Comparison of ENCODE assay signal across 28 cellular contexts in the genomic region with DNA sequence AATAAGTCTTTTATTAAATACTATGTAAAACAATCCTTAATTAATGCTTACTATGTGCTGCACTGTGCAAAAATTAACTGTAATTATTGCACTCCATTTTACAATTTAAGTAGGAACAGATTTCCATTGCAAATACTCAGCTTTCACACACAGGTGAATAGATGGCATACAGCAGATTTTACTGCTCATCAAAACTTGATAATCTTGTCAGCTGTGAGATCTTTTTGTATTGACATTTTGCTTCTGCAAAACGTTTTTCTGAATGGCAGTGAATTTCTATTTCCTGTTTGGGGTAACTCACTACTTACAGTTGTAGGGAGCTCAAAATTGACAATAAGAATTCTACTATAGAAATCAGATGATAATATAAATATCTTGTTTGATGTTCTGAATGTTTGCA.
A peak's percentile ranks its signal among the peaks of the same experiment; 100 is the strongest.
DNase-seq lines count a peak whose midpoint lies in the region; ATAC-seq and TF ChIP-seq lines count a peak whose summit lies in the region.
"Had no signal": no experiment of that assay in that cellular context is flagged by ENCODE, and none has a peak within 500 bp of the region (broad histone marks: within the 10 kb centered on the region; RNA-seq: fewer than 3 reads in every experiment).

No MANE protein-coding gene starts in this region.

- no peak for TF ChIP-seq CTCF in colonic mucosa (IDR thresholded peaks at IDR 0.05)
- no peak for TF ChIP-seq CTCF in neural cell (IDR thresholded peaks at IDR 0.05; ENCODE audit: poor library complexity, severe bottlenecking)

- no peaks in the 10 kb centered on the region for H3K79me2 ChIP-seq in neural cell (replicated peaks; ENCODE audit: insufficient read depth, low read length)

- no peaks in the 10 kb centered on the region for H3K27me3 ChIP-seq in colonic mucosa
- H3K27me3 ChIP-seq in neural cell (ENCODE audit: insufficient read depth, low read depth, low read length), result no peaks in the 10 kb centered on the region
- H3K27me3 ChIP-seq: BE2C; BLaER1; BLaER1 treated with 17β-estradiol and CSF1 and Interleukin-3, amounts not matched to agents 10 nM and 100 nM had no signal

- no peaks in the 10 kb centered on the region for H3K9me2 ChIP-seq in neural cell (ENCODE audit: insufficient read depth, low read length)

- no peaks in the 10 kb centered on the region for H3K36me3 ChIP-seq in colonic mucosa
- no peaks in the 10 kb centered on the region for H3K36me3 ChIP-seq in neural cell (ENCODE audit: insufficient read depth, low read length)
- H3K36me3 ChIP-seq: BE2C; BLaER1; BLaER1 treated with 17β-estradiol and CSF1 and Interleukin-3, amounts not matched to agents 10 nM and 100 nM had no signal

- no peaks in the 10 kb centered on the region for H3K4me1 ChIP-seq in colonic mucosa
- H3K4me1 ChIP-seq: A549; BLaER1; BLaER1 treated with 17β-estradiol and CSF1 and Interleukin-3, amounts not matched to agents 10 nM and 100 nM had no signal

- TF ChIP-seq RAD21 in neural cell (conservative IDR thresholded peaks at IDR 0.05), result no peak

- DNase-seq in colonic mucosa (no peak), left colon (no peak), COR-L47 (lab: John Stamatoyannopoulos, UW) (no peak)
- DNase-seq: 8988T; ACHN; AML-193; BE2C; Caco-2; Calu3; CD4-positive, alpha-beta memory T cell; CD4-positive, alpha-beta T cell; CD4-positive, CD25-positive, alpha-beta regulatory T cell; CD8-positive, alpha-beta memory T cell; CD8-positive, alpha-beta T cell; DMS 273 treated with DMSO at 0.1 percent for 48 hours; DMS153; DMS79; DMS79 treated with DMSO at 0.1 percent for 48 hours; DND-41; EL had no signal

- intact Hi-C loops in colonic mucosa (cut with DNase I) (no loop called here), left colon (cut with DNase I, micrococcal nuclease) (no loop called here)

- H3K27ac ChIP-seq in colonic mucosa (peak overlapping the region; percentile 2), neural cell (ENCODE audit: low read length) (no peak overlapping the region)
- H3K27ac ChIP-seq: 22Rv1; A549; BLaER1; BLaER1 treated with 17β-estradiol and CSF1 and Interleukin-3, amounts not matched to agents 10 nM and 100 nM; C4-2B had no signal

- no peaks in the 10 kb centered on the region for H3F3A ChIP-seq in neural cell (ENCODE audit: insufficient read depth, low read length, poor library complexity, severe bottlenecking)

- no peak overlapping the region for H2AFZ ChIP-seq in neural cell (ENCODE audit: low read depth, low read length)

- H3K4me3 ChIP-seq in colonic mucosa (no peak overlapping the region), neural cell (ENCODE audit: low read length) (no peak overlapping the region)
- H3K4me3 ChIP-seq: A549; BLaER1; BLaER1 treated with 17β-estradiol and CSF1 and Interleukin-3, amounts not matched to agents 10 nM and 100 nM had no signal

- no peak overlapping the region for H3K9ac ChIP-seq in colonic mucosa (ENCODE audit: low read depth in 2 of 2, low read length in 2 of 2)
- no peak overlapping the region for H3K9ac ChIP-seq in neural cell (ENCODE audit: low read length)
- H3K9ac ChIP-seq: BLaER1; BLaER1 treated with 17β-estradiol and CSF1 and Interleukin-3, amounts not matched to agents 10 nM and 100 nM had no signal

- H3K4me2 ChIP-seq in neural cell (ENCODE audit: low read length), result peak overlapping the region; percentile 26
- H3K4me2 ChIP-seq: A549; BLaER1; BLaER1 treated with 17β-estradiol and CSF1 and Interleukin-3, amounts not matched to agents 10 nM and 100 nM had no signal

- no peaks in the 10 kb centered on the region for H3K9me3 ChIP-seq in colonic mucosa
- H3K9me3 ChIP-seq in neural cell (ENCODE audit: low read length), result no peaks in the 10 kb centered on the region
- H3K9me3 ChIP-seq: A549, BE2C, Caco-2 had no signal

- no peaks in the 10 kb centered on the region for H4K20me1 ChIP-seq in neural cell (ENCODE audit: insufficient read depth)
- H4K20me1 ChIP-seq: BLaER1; BLaER1 treated with 17β-estradiol and CSF1 and Interleukin-3, amounts not matched to agents 10 nM and 100 nM had no signal

- peak; percentile 12 for ATAC-seq in left colon
- ATAC-seq in GM21619 (IDR thresholded peaks at IDR 0.05; ENCODE audit: unreplicated experiment), result no peak
- no peak for ATAC-seq in HG03571 (IDR thresholded peaks at IDR 0.05; ENCODE audit: unreplicated experiment)
- ATAC-seq: A549; CD8-positive, alpha-beta T cell had no signal

- TF ChIP-seq EP300 in neural cell (conservative IDR thresholded peaks at IDR 0.05; ENCODE audit: poor library complexity, severe bottlenecking), result peak; percentile 82

TF ChIP-seq in neural cell, 6 proteins besides CTCF, POLR2A, EP300 and RAD21:
- TF ChIP-seq POLR2AphosphoS5 (IDR thresholded peaks at IDR 0.05) (peak; percentile 54), TAF1 (IDR thresholded peaks at IDR 0.05; ENCODE audit: low read depth) (no peak)
- TF ChIP-seq, protein P1, sequence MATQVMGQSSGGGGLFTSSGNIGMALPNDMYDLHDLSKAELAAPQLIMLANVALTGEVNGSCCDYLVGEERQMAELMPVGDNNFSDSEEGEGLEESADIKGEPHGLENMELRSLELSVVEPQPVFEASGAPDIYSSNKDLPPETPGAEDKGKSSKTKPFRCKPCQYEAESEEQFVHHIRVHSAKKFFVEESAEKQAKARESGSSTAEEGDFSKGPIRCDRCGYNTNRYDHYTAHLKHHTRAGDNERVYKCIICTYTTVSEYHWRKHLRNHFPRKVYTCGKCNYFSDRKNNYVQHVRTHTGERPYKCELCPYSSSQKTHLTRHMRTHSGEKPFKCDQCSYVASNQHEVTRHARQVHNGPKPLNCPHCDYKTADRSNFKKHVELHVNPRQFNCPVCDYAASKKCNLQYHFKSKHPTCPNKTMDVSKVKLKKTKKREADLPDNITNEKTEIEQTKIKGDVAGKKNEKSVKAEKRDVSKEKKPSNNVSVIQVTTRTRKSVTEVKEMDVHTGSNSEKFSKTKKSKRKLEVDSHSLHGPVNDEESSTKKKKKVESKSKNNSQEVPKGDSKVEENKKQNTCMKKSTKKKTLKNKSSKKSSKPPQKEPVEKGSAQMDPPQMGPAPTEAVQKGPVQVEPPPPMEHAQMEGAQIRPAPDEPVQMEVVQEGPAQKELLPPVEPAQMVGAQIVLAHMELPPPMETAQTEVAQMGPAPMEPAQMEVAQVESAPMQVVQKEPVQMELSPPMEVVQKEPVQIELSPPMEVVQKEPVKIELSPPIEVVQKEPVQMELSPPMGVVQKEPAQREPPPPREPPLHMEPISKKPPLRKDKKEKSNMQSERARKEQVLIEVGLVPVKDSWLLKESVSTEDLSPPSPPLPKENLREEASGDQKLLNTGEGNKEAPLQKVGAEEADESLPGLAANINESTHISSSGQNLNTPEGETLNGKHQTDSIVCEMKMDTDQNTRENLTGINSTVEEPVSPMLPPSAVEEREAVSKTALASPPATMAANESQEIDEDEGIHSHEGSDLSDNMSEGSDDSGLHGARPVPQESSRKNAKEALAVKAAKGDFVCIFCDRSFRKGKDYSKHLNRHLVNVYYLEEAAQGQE (IDR thresholded peaks at IDR 0.05; ENCODE audit: borderline replicate concordance), result no peak
